In the genomic region with DNA sequence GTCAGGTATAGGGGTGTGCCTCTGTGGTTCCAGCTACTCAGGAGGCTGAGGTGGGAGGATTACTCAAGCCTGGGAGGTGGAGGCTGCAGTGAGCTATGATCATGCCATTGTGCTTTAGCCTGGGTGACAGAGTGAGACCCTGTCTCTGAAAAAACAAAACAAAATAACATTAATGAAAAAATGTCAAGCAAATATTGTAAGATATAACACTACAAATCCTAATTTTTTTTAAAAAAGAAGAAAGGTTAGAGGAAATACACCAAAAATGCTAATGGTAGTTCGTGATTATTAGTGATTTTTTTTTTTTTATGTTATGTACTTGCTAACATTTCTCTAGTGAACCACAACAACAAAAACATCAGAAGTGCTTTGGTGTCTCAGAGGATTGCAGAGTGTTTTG, we compare ENCODE assay signal across 1 cellular context.
A peak's percentile ranks its signal among the peaks of the same experiment; 100 is the strongest.
TF ChIP-seq lines count a peak whose summit lies in the region.

No MANE protein-coding gene starts in this region.

TF ChIP-seq in HEK293, 187 proteins besides CTCF, POLR2A, EP300 and RAD21 (continued from another document):
- TF ChIP-seq ZNF558 (tag by site-specific recombination; IDR thresholded peaks at IDR 0.05) = peak; percentile 98
